ENCODE assay signal across 1 cellular context in genomic region chr1:236795035-236795756, GRCh38.
TF ChIP-seq lines count a peak whose summit lies in the region.

Gene MTR, plus strand, starts transcription at chr1:236795292. Its CDS starts 412 bp downstream, at chr1:236795704.

TF ChIP-seq in K562, 482 proteins besides CTCF, POLR2A, EP300 and RAD21 (continued from another document):
- TF ChIP-seq USF2 (CRISPR knock-in tag; IDR thresholded peaks at IDR 0.05) (peak; percentile 32; the same call in 1 of the 2 replicates), ELK1 (CRISPR knock-in tag; IDR thresholded peaks at IDR 0.05) (no peak), MAX (CRISPR knock-in tag; IDR thresholded peaks at IDR 0.05) (peak; percentile 99)
